18 cellular contexts compared by ENCODE assay signal in genomic region chr10:5658871-5659618, GRCh38. TPM values are rescaled to one million over a fixed set of nuclear protein-coding genes. Genes with fewer than 3 reads are reported as not detected.
A peak's percentile ranks its signal among the peaks of the same experiment; 100 is the strongest.
DNase-seq lines count a peak whose midpoint lies in the region; ATAC-seq and TF ChIP-seq lines count a peak whose summit lies in the region.
"Had no signal": no experiment of that assay in that cellular context is flagged by ENCODE, and none has a peak within 500 bp of the region (broad histone marks: within the 10 kb centered on the region; RNA-seq: fewer than 3 reads in every experiment).

No MANE protein-coding gene starts in this region.

- POLR2A ChIA-PET in A673 (lab: Charles Lee; ENCODE audit: low non-redundant PET) (no interaction called here), HEK293T (lab: Yijun Ruan, JAX) (no interaction called here)

- H3K9me3 ChIP-seq in A673 (ENCODE audit: low read depth, low read length, poor library complexity, severe bottlenecking) (no peaks in the 10 kb centered on the region), endodermal cell (ENCODE audit: control insufficient read depth, low read length) (no peaks in the 10 kb centered on the region)
- H3K9me3 ChIP-seq: lower lobe of right lung, Peyer's patch had no signal

- DNase-seq in A673 (ENCODE audit: low spot score) (peak; percentile 24), HEK293T (ENCODE audit: extremely low spot score) (no peak), endodermal cell (peak; percentile 70), nephron progenitor cell (peak; percentile 25), D341Med (ENCODE audit: low spot score) (no peak), osteocyte (ENCODE audit: extremely low spot score, unreplicated experiment) (no peak)
- DNase-seq in activated T-helper 1 cell treated with anti-CD3 and anti-CD28 coated beads, Interleukin-12 subunit alpha, Interleukin-12 subunit beta, Interleukin-2, Interleukin-4 antibody, amounts not matched to agents 30 ng/mL and 10 ng/mL and 1 ng/mL, durations not matched to agents 14 hours and 24 hours and 36 hours (ENCODE audit: low spot score) = no peak
- DNase-seq: activated CD4-positive, alpha-beta T cell treated with anti-CD3 and anti-CD28 coated beads, Interleukin-2, amount 50 U/mL, for 4 hours; activated naive CD8-positive, alpha-beta T cell treated with anti-CD3 and anti-CD28 coated beads, Interleukin-2, amount 50 U/mL, for 24 hours; activated T-cell treated with anti-CD3 and anti-CD28 coated beads, Interleukin-2, amount 50 U/mL, for 4 hours; caudate nucleus; COR-L47; NCI-H146; NCI-H69 had no signal

- H3K4me1 Mint-ChIP-seq in endodermal cell (peaks cover 34% of the 10 kb centered on the region), nephron progenitor cell (peaks cover 86% of the 10 kb centered on the region), osteocyte (ENCODE audit: unreplicated experiment) (no peaks in the 10 kb centered on the region)
- peaks cover 44% of the 10 kb centered on the region for H3K4me1 Mint-ChIP-seq in activated T-helper 1 cell treated with anti-CD3 and anti-CD28 coated beads, Interleukin-12 subunit alpha, Interleukin-12 subunit beta, Interleukin-2, Interleukin-4 antibody, amounts not matched to agents 30 ng/mL and 10 ng/mL and 1 ng/mL, durations not matched to agents 14 hours and 24 hours and 36 hours (ENCODE audit: low read depth)

- no peaks in the 10 kb centered on the region for H3K9me3 Mint-ChIP-seq in endodermal cell
- H3K9me3 Mint-ChIP-seq in nephron progenitor cell = no peaks in the 10 kb centered on the region
- no peaks in the 10 kb centered on the region for H3K9me3 Mint-ChIP-seq in activated T-helper 1 cell treated with anti-CD3 and anti-CD28 coated beads, Interleukin-12 subunit alpha, Interleukin-12 subunit beta, Interleukin-2, Interleukin-4 antibody, amounts not matched to agents 30 ng/mL and 10 ng/mL and 1 ng/mL, durations not matched to agents 14 hours and 24 hours and 36 hours
- no peaks in the 10 kb centered on the region for H3K9me3 Mint-ChIP-seq in osteocyte (ENCODE audit: unreplicated experiment)
- H3K9me3 Mint-ChIP-seq: activated naive CD8-positive, alpha-beta T cell treated with anti-CD3 and anti-CD28 coated beads, Interleukin-2, amount 50 U/mL, for 24 hours; activated T-cell treated with anti-CD3 and anti-CD28 coated beads, Interleukin-2, amount 50 U/mL, for 4 hours; stimulated activated naive B cell treated with anti-CD40 and anti-IgM and Interleukin-4, amounts not matched to agents 10 μg/mL and 1 μg/mL and 100 μg/mL, for 72 hours had no signal

- no TSS peak for BruUV-seq in A673 (replicated peaks; lab: Mats Ljungman, UMichigan)

- H3K36me3 Mint-ChIP-seq in endodermal cell (ENCODE audit: low read depth) = no peaks in the 10 kb centered on the region
- no peaks in the 10 kb centered on the region for H3K36me3 Mint-ChIP-seq in nephron progenitor cell (ENCODE audit: low read depth)
- H3K36me3 Mint-ChIP-seq in activated T-helper 1 cell treated with anti-CD3 and anti-CD28 coated beads, Interleukin-12 subunit alpha, Interleukin-12 subunit beta, Interleukin-2, Interleukin-4 antibody, amounts not matched to agents 30 ng/mL and 10 ng/mL and 1 ng/mL, durations not matched to agents 14 hours and 24 hours and 36 hours (ENCODE audit: low read depth) = no peaks in the 10 kb centered on the region
- H3K36me3 Mint-ChIP-seq in osteocyte (ENCODE audit: unreplicated experiment) = peaks cover 2% of the 10 kb centered on the region

- TF ChIP-seq CTCF in A673 (conservative IDR thresholded peaks at IDR 0.05; ENCODE audit: low read depth, low read length) (no peak), endodermal cell (conservative IDR thresholded peaks at IDR 0.05) (no peak), nephron progenitor cell (IDR thresholded peaks at IDR 0.05) (no peak), osteocyte (IDR thresholded peaks at IDR 0.05) (no peak)

- H3K27ac Mint-ChIP-seq in endodermal cell (peak overlapping the region; percentile 86), nephron progenitor cell (no peak overlapping the region), osteocyte (ENCODE audit: unreplicated experiment) (no peak overlapping the region)
- no peak overlapping the region for H3K27ac Mint-ChIP-seq in activated T-helper 1 cell treated with anti-CD3 and anti-CD28 coated beads, Interleukin-12 subunit alpha, Interleukin-12 subunit beta, Interleukin-2, Interleukin-4 antibody, amounts not matched to agents 30 ng/mL and 10 ng/mL and 1 ng/mL, durations not matched to agents 14 hours and 24 hours and 36 hours
- H3K27ac Mint-ChIP-seq: activated naive CD8-positive, alpha-beta T cell treated with anti-CD3 and anti-CD28 coated beads, Interleukin-2, amount 50 U/mL, for 24 hours had no signal

- H3K27me3 ChIP-seq in A673 (replicated peaks; ENCODE audit: insufficient read depth, low read depth, low read length, poor library complexity) (no peaks in the 10 kb centered on the region), endodermal cell (ENCODE audit: control insufficient read depth, insufficient read depth, low read length, poor library complexity, severe bottlenecking) (no peaks in the 10 kb centered on the region)
- H3K27me3 ChIP-seq: Peyer's patch had no signal

- WGBS in endodermal cell (ENCODE audit: insufficient coverage in 1 of 2, insufficient read length in 1 of 2), 2 experiments = 70 to 77% methylated on average over 7 to 20 of the region's 20 CpGs

- H3K27me3 Mint-ChIP-seq in endodermal cell (ENCODE audit: insufficient read depth) = no peaks in the 10 kb centered on the region
- peaks cover 6% of the 10 kb centered on the region for H3K27me3 Mint-ChIP-seq in nephron progenitor cell (ENCODE audit: low read depth, poor library complexity)
- no peaks in the 10 kb centered on the region for H3K27me3 Mint-ChIP-seq in activated T-helper 1 cell treated with anti-CD3 and anti-CD28 coated beads, Interleukin-12 subunit alpha, Interleukin-12 subunit beta, Interleukin-2, Interleukin-4 antibody, amounts not matched to agents 30 ng/mL and 10 ng/mL and 1 ng/mL, durations not matched to agents 14 hours and 24 hours and 36 hours (ENCODE audit: insufficient read depth)
- H3K27me3 Mint-ChIP-seq in osteocyte (ENCODE audit: unreplicated experiment) = no peaks in the 10 kb centered on the region
- H3K27me3 Mint-ChIP-seq: activated naive CD8-positive, alpha-beta T cell treated with anti-CD3 and anti-CD28 coated beads, Interleukin-2, amount 50 U/mL, for 24 hours; stimulated activated naive B cell treated with anti-CD40 and anti-IgM and Interleukin-4, amounts not matched to agents 10 μg/mL and 1 μg/mL and 100 μg/mL, for 72 hours had no signal

- H3K9ac ChIP-seq in endodermal cell (ENCODE audit: extremely low read depth, low read length, poor library complexity, severe bottlenecking) = no peak overlapping the region

- ATAC-seq in GM19324 (IDR thresholded peaks at IDR 0.05; ENCODE audit: low FRiP score, unreplicated experiment) = no peak

- intact Hi-C loops in A673 (cut with micrococcal nuclease; ENCODE audit: unreplicated experiment) = no loop called here
- intact Hi-C loops in activated T-helper 1 cell treated with anti-CD3 and anti-CD28 coated beads, Interleukin-12 subunit alpha, Interleukin-12 subunit beta, Interleukin-2, Interleukin-4 antibody, amounts not matched to agents 30 ng/mL and 10 ng/mL and 1 ng/mL, durations not matched to agents 14 hours and 24 hours and 36 hours (cut with micrococcal nuclease) = no loop called here

- H3K4me1 ChIP-seq in A673 (ENCODE audit: insufficient read depth, low read length, poor library complexity, severe bottlenecking) (no peaks in the 10 kb centered on the region), endodermal cell (ENCODE audit: control insufficient read depth, insufficient read depth, low read length) (peaks cover 5% of the 10 kb centered on the region)

- H3K4me3 Mint-ChIP-seq in endodermal cell (peak overlapping the region; percentile 39), nephron progenitor cell (peak overlapping the region; percentile 13), osteocyte (ENCODE audit: unreplicated experiment) (no peak overlapping the region)
- H3K4me3 Mint-ChIP-seq in activated T-helper 1 cell treated with anti-CD3 and anti-CD28 coated beads, Interleukin-12 subunit alpha, Interleukin-12 subunit beta, Interleukin-2, Interleukin-4 antibody, amounts not matched to agents 30 ng/mL and 10 ng/mL and 1 ng/mL, durations not matched to agents 14 hours and 24 hours and 36 hours = no peak overlapping the region
- H3K4me3 Mint-ChIP-seq: activated naive CD8-positive, alpha-beta T cell treated with anti-CD3 and anti-CD28 coated beads, Interleukin-2, amount 50 U/mL, for 24 hours; activated T-cell treated with anti-CD3 and anti-CD28 coated beads, Interleukin-2, amount 50 U/mL, for 4 hours had no signal

- H3K4me3 ChIP-seq in A673 (ENCODE audit: low read depth, low read length, poor library complexity, severe bottlenecking) (no peak overlapping the region), endodermal cell (ENCODE audit: low read length) (no peak overlapping the region)
- H3K4me3 ChIP-seq: lower lobe of right lung, Peyer's patch had no signal

- H3K27ac ChIP-seq in A673 (ENCODE audit: low read depth, low read length, poor library complexity, severe bottlenecking) (no peak overlapping the region), endodermal cell (ENCODE audit: low read depth, low read length) (no peak overlapping the region)
- H3K27ac ChIP-seq: lower lobe of right lung had no signal

- CTCF ChIA-PET in A673 (lab: Charles Lee) = no interaction called here
- CTCF ChIA-PET in HEK293T (lab: Yijun Ruan, JAX) = interaction anchor here (0.7 kb wide), 1 partner anchor 36 kb away, joined by 4 read pairs; no protein-coding TSS in a partner anchor

- H3K36me3 ChIP-seq in A673 (ENCODE audit: insufficient read depth, low read length, poor library complexity, severe bottlenecking) (no peaks in the 10 kb centered on the region), endodermal cell (ENCODE audit: control insufficient read depth, insufficient read depth, low read length) (no peaks in the 10 kb centered on the region)
- H3K36me3 ChIP-seq: lower lobe of right lung, Peyer's patch had no signal

TF ChIP-seq in HEK293T, 16 proteins besides CTCF, POLR2A, EP300 and RAD21 (continues in another document):
- no peak for TF ChIP-seq ARNT (IDR thresholded peaks at IDR 0.05)
- no peak for TF ChIP-seq LEF1 (IDR thresholded peaks at IDR 0.05; ENCODE audit: borderline replicate concordance)

RNA-seq across cellular contexts. Expression of gene ASB13, which starts 7.3 kb away (rescaled TPM):
- 11.9 and 17.8 TPM in 2 replicates for total RNA-seq in A673 (2021)
- 10 to 100 TPM; 12.8 to 13.5 TPM for total RNA-seq in endodermal cell
- 8.4 TPM for polyA plus RNA-seq in endodermal cell (2013, experiment 1 of 2)
- 10.6 TPM for polyA plus RNA-seq in endodermal cell (2013, experiment 2 of 2)
- total RNA-seq in activated T-helper 1 cell treated with anti-CD3 and anti-CD28 coated beads, Interleukin-12 subunit alpha, Interleukin-12 subunit beta, Interleukin-2, Interleukin-4 antibody, amounts not matched to agents 30 ng/mL and 10 ng/mL and 1 ng/mL, durations not matched to agents 14 hours and 24 hours and 36 hours = 12.7 and 14.6 TPM in 2 replicates
- total RNA-seq in osteocyte = 16.0 and 18.4 TPM in 2 replicates

RNA-seq across cellular contexts. Expression of gene TASOR2, which starts 25.6 kb away (rescaled TPM):
- total RNA-seq in A673 (2021) (82.5 and 94.5 TPM in 2 replicates), endodermal cell (10 to 100 TPM; 47.1 to 53.0 TPM), osteocyte (59.6 and 67.0 TPM in 2 replicates)
- 29.3 TPM for polyA plus RNA-seq in endodermal cell (2013, experiment 1 of 2)
- polyA plus RNA-seq in endodermal cell (2013, experiment 2 of 2) = 29.4 TPM
- total RNA-seq in activated T-helper 1 cell treated with anti-CD3 and anti-CD28 coated beads, Interleukin-12 subunit alpha, Interleukin-12 subunit beta, Interleukin-2, Interleukin-4 antibody, amounts not matched to agents 30 ng/mL and 10 ng/mL and 1 ng/mL, durations not matched to agents 14 hours and 24 hours and 36 hours = 89.2 and 90.9 TPM in 2 replicates

Comparison
In these comparisons a context has a peak if more than half of its experiments do, and no peak if none do; other contexts are left out.
1. DNase-seq: peak in A673 (single experiment), endodermal cell (single experiment) and nephron progenitor cell (single experiment); none in HEK293T (single experiment), D341Med (single experiment), activated T-helper 1 cell treated with anti-CD3 and anti-CD28 coated beads, Interleukin-12 subunit alpha, Interleukin-12 subunit beta, Interleukin-2, Interleukin-4 antibody, amounts not matched to agents 30 ng/mL and 10 ng/mL and 1 ng/mL, durations not matched to agents 14 hours and 24 hours and 36 hours (single experiment) and osteocyte (single experiment).
2. H3K4me3 Mint-ChIP-seq: peak in endodermal cell (single experiment) and nephron progenitor cell (single experiment); none in activated T-helper 1 cell treated with anti-CD3 and anti-CD28 coated beads, Interleukin-12 subunit alpha, Interleukin-12 subunit beta, Interleukin-2, Interleukin-4 antibody, amounts not matched to agents 30 ng/mL and 10 ng/mL and 1 ng/mL, durations not matched to agents 14 hours and 24 hours and 36 hours (single experiment) and osteocyte (single experiment).